Comparison of ENCODE assay signal across 8 cellular contexts in the genomic region with DNA sequence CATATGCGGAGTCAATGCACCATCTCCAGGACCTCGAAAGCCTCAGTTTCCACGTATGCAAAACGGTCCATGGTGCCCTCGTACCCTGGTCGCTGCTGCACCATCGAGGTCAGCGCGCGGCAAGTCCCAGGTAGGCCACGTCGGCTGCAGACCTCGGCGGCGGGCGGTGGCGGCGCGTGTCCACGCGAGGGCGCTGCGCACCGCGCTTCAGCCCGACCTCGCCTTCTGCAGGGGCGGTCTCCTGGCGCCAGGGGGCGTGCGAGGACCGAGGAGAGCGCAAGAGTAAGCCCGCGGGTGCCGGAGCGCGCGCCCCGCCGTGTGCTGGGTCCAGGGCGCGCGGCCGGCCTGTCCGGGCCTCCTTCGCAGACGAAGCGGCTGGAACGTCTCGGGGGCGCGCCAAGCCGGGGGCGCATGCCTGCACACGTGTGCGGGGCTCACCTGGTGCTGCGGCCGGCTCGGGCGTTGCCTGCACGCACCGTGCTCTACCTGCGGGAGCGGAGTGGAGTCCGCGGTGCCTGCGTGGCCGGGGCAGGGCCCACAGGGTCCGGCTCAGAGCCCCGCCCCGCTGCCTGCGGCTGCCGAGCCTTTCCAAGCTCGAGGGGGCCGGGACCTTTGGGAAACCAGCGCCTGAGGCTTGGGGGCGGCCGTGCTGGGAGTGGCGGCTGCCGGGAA. TPM values are rescaled to one million over a fixed set of nuclear protein-coding genes. Genes with fewer than 3 reads are reported as not detected.
DNase-seq lines count a peak whose midpoint lies in the region; ATAC-seq and TF ChIP-seq lines count a peak whose summit lies in the region.

No MANE protein-coding gene starts in this region.

- DNase-seq in GM03348 (ENCODE audit: low spot score) (peak; percentile 98), GM23338 (ENCODE audit: low spot score) (peak; percentile 96), SW480 (ENCODE audit: low spot score) (peak; percentile 61), amygdala (lab: John Stamatoyannopoulos, UW) (peak in 55 of 56 donors; percentile 18 to 89 (median 64)), right cardiac atrium (peak; percentile 90 to 96 (median 96)), psoas muscle (peak; percentile 89 to 94), ureter (ENCODE audit: low spot score) (peak; percentile 88)

- no peaks in the 10 kb centered on the region for H3F3A ChIP-seq in GM23338 (replicated peaks; ENCODE audit: low read depth)

- TF ChIP-seq CTCF in GM23338 (conservative IDR thresholded peaks at IDR 0.05; ENCODE audit: low read depth in 2 of 2) (peak; percentile 79 to 100), LNCAP (IDR thresholded peaks at IDR 0.05) (peak; percentile 100), psoas muscle (IDR thresholded peaks at IDR 0.05) (peak; percentile 100)

- peak overlapping the region; percentile 90 for H3K4me2 ChIP-seq in GM23338

- H3K27me3 ChIP-seq in GM23338 (ENCODE audit: insufficient read depth) (no peaks in the 10 kb centered on the region), right cardiac atrium (ENCODE audit: control insufficient read depth, insufficient read depth) (no peaks in the 10 kb centered on the region), psoas muscle (ENCODE audit: insufficient read depth in 3 of 3, low read length in 2 of 3) (no peaks in the 10 kb centered on the region)

- peaks cover 3% of the 10 kb centered on the region for H3K4me1 Mint-ChIP-seq in GM23338

- no peaks in the 10 kb centered on the region for H3K9me2 ChIP-seq in GM23338 (ENCODE audit: insufficient read depth)

- H4K20me1 ChIP-seq in GM23338 (replicated peaks; ENCODE audit: insufficient read depth): no peaks in the 10 kb centered on the region; the same call in 1 of the 2 replicates

- H3K36me3 ChIP-seq in GM23338 (ENCODE audit: insufficient read depth): no peaks in the 10 kb centered on the region
- H3K36me3 ChIP-seq in psoas muscle (ENCODE audit: insufficient read depth in 1 of 2, low read depth in 1 of 2): peaks cover 3 to 29% of the 10 kb centered on the region in 2 donors

- no peaks in the 10 kb centered on the region; the same call in 2 of the 3 replicates for H3K9me3 Mint-ChIP-seq in GM23338

- WGBS in right cardiac atrium: 2% methylated on average over 81 of the region's 81 CpGs
- WGBS in psoas muscle, 3 donors: 2 to 3% (median 3%) methylated on average over 55 to 81 of the region's 81 CpGs

- no peak overlapping the region for H3K27ac ChIP-seq in GM23338 (ENCODE audit: low read depth)
- no peak overlapping the region for H3K27ac ChIP-seq in right cardiac atrium (ENCODE audit: low read length)
- no peak overlapping the region for H3K27ac ChIP-seq in psoas muscle

- ATAC-seq in GM23338 (peak; percentile 87), right cardiac atrium (peak; percentile 92 to 93), psoas muscle (peak; percentile 87 to 94 (median 92))

- H2AFZ ChIP-seq in GM23338: peak overlapping the region; percentile 69; the same call in 1 of the 2 replicates

- H3K27me3 Mint-ChIP-seq in GM23338 (ENCODE audit: insufficient read depth, low read depth, poor library complexity): peaks cover 9% of the 10 kb centered on the region

- no peaks in the 10 kb centered on the region for H3K9me3 ChIP-seq in right cardiac atrium (ENCODE audit: control insufficient read depth, low read length)
- H3K9me3 ChIP-seq in psoas muscle: no peaks in the 10 kb centered on the region

- H3K27ac Mint-ChIP-seq in GM23338: no peak overlapping the region

- H3K36me3 Mint-ChIP-seq in GM23338 (ENCODE audit: low read depth): peaks cover 15% of the 10 kb centered on the region

- H3K4me3 Mint-ChIP-seq in GM23338: peak overlapping the region; percentile 21; the same call in 1 of the 3 replicates

- H3K4me3 ChIP-seq in GM23338: peak overlapping the region; percentile 57
- H3K4me3 ChIP-seq in right cardiac atrium (ENCODE audit: low read length): peak overlapping the region; percentile 47
- peak overlapping the region; percentile 74 for H3K4me3 ChIP-seq in psoas muscle

- intact Hi-C loops in right cardiac atrium (cut with DNase I) (loop anchor here in 3 of 4 donors (5.0 to 10.0 kb wide), 4 partner anchors 1595 to 1685 kb away; no protein-coding TSS in a partner anchor), psoas muscle (cut with DNase I) (loop anchor here in 1 of 2 donors (5.0 kb wide), 1 partner anchor 1597 kb away; no protein-coding TSS in a partner anchor)

- no peaks in the 10 kb centered on the region for H3K79me2 ChIP-seq in GM23338 (replicated peaks; ENCODE audit: insufficient read depth)

- H3K4me1 ChIP-seq in GM23338 (ENCODE audit: insufficient read depth) (no peaks in the 10 kb centered on the region), right cardiac atrium (ENCODE audit: control insufficient read depth, insufficient read depth, low read length) (no peaks in the 10 kb centered on the region), psoas muscle (no peaks in the 10 kb centered on the region)

TF ChIP-seq in GM23338, 12 proteins besides CTCF, POLR2A, EP300 and RAD21:
- TF ChIP-seq POLR2AphosphoS5 (IDR thresholded peaks at IDR 0.05; ENCODE audit: low read depth): peak; percentile 64
- TF ChIP-seq ZNF114 (CRISPR knock-in tag; IDR thresholded peaks at IDR 0.05): no peak
- peak; percentile 50 for TF ChIP-seq CREB1 (CRISPR knock-in tag; IDR thresholded peaks at IDR 0.05; ENCODE audit: low read depth)
- TF ChIP-seq ZNF331 (CRISPR knock-in tag; IDR thresholded peaks at IDR 0.05; ENCODE audit: low read depth): no peak

RNA-seq across cellular contexts. Expression of a gene that starts 54.0 kb away (rescaled TPM):
- 141 and 146 TPM in 2 replicates for total RNA-seq in GM23338 (2014; rRNA removed; shearing (Covaris generic))
- 175 and 201 TPM in 2 replicates for polyA plus RNA-seq in GM23338 (2016; fragmentation: Nextera tagmentation; extraction: Ambion mirVana)
- 10 to 100 TPM; 52.8 to 60.0 (median 57.0) TPM for total RNA-seq in right cardiac atrium
- 62.5 TPM for polyA plus RNA-seq in right cardiac atrium
- total RNA-seq in psoas muscle: 10 to 100 TPM; 53.9 to 76.9 (median 56.3) TPM
- polyA plus RNA-seq in psoas muscle: 100 to 1,000 TPM in 2 of 3 donors, 10 to 100 TPM in 1; 97.4 to 249 (median 188) TPM
- 71.9 TPM for total RNA-seq in ureter
